ENCODE assay signal across 8 cellular contexts in genomic region chr9:104991144-104991953, GRCh38.
DNase-seq lines count a peak whose midpoint lies in the region; ATAC-seq and TF ChIP-seq lines count a peak whose summit lies in the region.

No MANE protein-coding gene starts in this region.

- H4K20me1 ChIP-seq in MM.1S (ENCODE audit: insufficient read depth, low read length): no peaks in the 10 kb centered on the region

- peak overlapping the region; percentile 73 for H2AFZ ChIP-seq in MM.1S (ENCODE audit: low read length)

- H3K4me2 ChIP-seq in MM.1S (ENCODE audit: low read depth, low read length): peak overlapping the region; percentile 91

- no peaks in the 10 kb centered on the region for H3K9me3 Mint-ChIP-seq in activated naive CD8-positive, alpha-beta T cell (ENCODE audit: low read depth)
- no peaks in the 10 kb centered on the region for H3K9me3 Mint-ChIP-seq in osteocyte (ENCODE audit: unreplicated experiment)

- H3K9me2 ChIP-seq in MM.1S (replicated peaks; ENCODE audit: insufficient read depth, low read length): no peaks in the 10 kb centered on the region

- peak overlapping the region; percentile 95 for H3K27ac ChIP-seq in MM.1S (ENCODE audit: low read length)
- peak overlapping the region; percentile 94 to 98 for H3K27ac ChIP-seq in thoracic aorta

- H3K4me1 Mint-ChIP-seq in activated naive CD8-positive, alpha-beta T cell (ENCODE audit: low read depth): peaks cover 40% of the 10 kb centered on the region
- peaks cover 37% of the 10 kb centered on the region for H3K4me1 Mint-ChIP-seq in osteocyte (ENCODE audit: unreplicated experiment)

- H3K36me3 Mint-ChIP-seq in activated naive CD8-positive, alpha-beta T cell: no peaks in the 10 kb centered on the region
- H3K36me3 Mint-ChIP-seq in osteocyte (ENCODE audit: unreplicated experiment): no peaks in the 10 kb centered on the region

- H3K4me1 ChIP-seq in MM.1S (ENCODE audit: low read length) (peaks cover 17% of the 10 kb centered on the region), thoracic aorta (ENCODE audit: control insufficient read depth in 1 of 2, low read depth in 2 of 2) (peaks cover 26 to 34% of the 10 kb centered on the region in 2 donors)

- intact Hi-C loops in head of caudate nucleus (cut with DNase I): loop anchor here (5.0 to 10.0 kb wide), 2 partner anchors 67 to 76 kb away; partner anchors contain the start of gene ABCA1

- H3K9ac ChIP-seq in MM.1S (ENCODE audit: low read length): peak overlapping the region; percentile 82

- H3K4me3 Mint-ChIP-seq in activated naive CD8-positive, alpha-beta T cell: peak overlapping the region; percentile 83
- peak overlapping the region; percentile 85 for H3K4me3 Mint-ChIP-seq in osteocyte (ENCODE audit: unreplicated experiment)

- H3K27ac Mint-ChIP-seq in activated naive CD8-positive, alpha-beta T cell: peak overlapping the region; percentile 80
- peak overlapping the region; percentile 98 for H3K27ac Mint-ChIP-seq in osteocyte (ENCODE audit: unreplicated experiment)

- H3K27me3 Mint-ChIP-seq in activated naive CD8-positive, alpha-beta T cell: peaks cover 14% of the 10 kb centered on the region
- no peaks in the 10 kb centered on the region for H3K27me3 Mint-ChIP-seq in osteocyte (ENCODE audit: unreplicated experiment)

- peak overlapping the region; percentile 73 for H3K4me3 ChIP-seq in MM.1S (ENCODE audit: low read length)
- H3K4me3 ChIP-seq in thoracic aorta: peak overlapping the region; percentile 92

- no peak for TF ChIP-seq CTCF in MM.1S (IDR thresholded peaks at IDR 0.05; ENCODE audit: low read length)
- no peak for TF ChIP-seq CTCF in osteocyte (IDR thresholded peaks at IDR 0.05)
- TF ChIP-seq CTCF in thoracic aorta (IDR thresholded peaks at IDR 0.05): no peak

- H3K36me3 ChIP-seq in MM.1S (replicated peaks; ENCODE audit: insufficient read depth, low read length) (no peaks in the 10 kb centered on the region), thoracic aorta (no peaks in the 10 kb centered on the region)

- no peaks in the 10 kb centered on the region for H3K79me2 ChIP-seq in MM.1S (ENCODE audit: low read length)

- DNase-seq in ELR (ENCODE audit: low read depth): peak; percentile 87
- peak; percentile 81 for DNase-seq in HCEC 1CT
- peak; percentile 96 for DNase-seq in MM.1S
- peak; percentile 25 for DNase-seq in SKM-1 (lab: John Stamatoyannopoulos, UW; ENCODE audit: unreplicated experiment)
- DNase-seq in head of caudate nucleus: peak; percentile 77 to 94 (median 89)
- DNase-seq in osteocyte (ENCODE audit: extremely low spot score, unreplicated experiment): peak; percentile 92
- DNase-seq in thoracic aorta (ENCODE audit: low spot score): peak; percentile 72

- peak; percentile 60 for ATAC-seq in thoracic aorta (ENCODE audit: insufficient number of reproducible peaks, low FRiP score, low read depth)

- H3K27me3 ChIP-seq in MM.1S (replicated peaks; ENCODE audit: insufficient read depth, low read length): no peaks in the 10 kb centered on the region
- no peaks in the 10 kb centered on the region for H3K27me3 ChIP-seq in thoracic aorta (replicated peaks; ENCODE audit: insufficient read depth)

- peaks cover 12% of the 10 kb centered on the region for H3F3A ChIP-seq in MM.1S (ENCODE audit: insufficient read depth, low read length)

- H3K9me3 ChIP-seq in MM.1S (replicated peaks; ENCODE audit: insufficient read depth, low read length): no peaks in the 10 kb centered on the region
- no peaks in the 10 kb centered on the region for H3K9me3 ChIP-seq in thoracic aorta

Comparison
In these comparisons a context has a peak if more than half of its experiments do, and no peak if none do; other contexts are left out.
1. Peak in every context shown above with its lines: DNase-seq, ATAC-seq, H3K4me3 ChIP-seq and H3K27ac ChIP-seq.
2. DNase-seq: peak in every context shown above with its lines; median percentile 96 in MM.1S; 92 in osteocyte; 89 in head of caudate nucleus; 87 in ELR; 81 in HCEC 1CT; 72 in thoracic aorta; 25 in SKM-1.